In genomic region chr13:29850213-29850898, GRCh38 we compare ENCODE assay signal across 8 cellular contexts. TPM values are rescaled to one million over a fixed set of nuclear protein-coding genes. Genes with fewer than 3 reads are reported as not detected.
A peak's percentile ranks its signal among the peaks of the same experiment; 100 is the strongest.
DNase-seq lines count a peak whose midpoint lies in the region; ATAC-seq and TF ChIP-seq lines count a peak whose summit lies in the region.

A gene with protein sequence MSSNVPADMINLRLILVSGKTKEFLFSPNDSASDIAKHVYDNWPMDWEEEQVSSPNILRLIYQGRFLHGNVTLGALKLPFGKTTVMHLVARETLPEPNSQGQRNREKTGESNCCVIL (minus strand): TSS chr13:29850617. CDS start chr13:29849538, 1,079 bp downstream.

- peak; percentile 96 for DNase-seq in NCI-H526 treated with DMSO at 0.1 percent for 48 hours (lab: John Stamatoyannopoulos, UW)
- peak; percentile 97 for DNase-seq in activated CD4-positive, alpha-beta T cell treated with anti-CD3 and anti-CD28 coated beads, Interleukin-2, amount 10 ng/mL, durations not matched to agents 24 days and 14 days
- peak; percentile 99 for DNase-seq in colonic mucosa
- peak; percentile 79 to 92 (median 89) for DNase-seq in stimulated activated CD4-positive, alpha-beta T cell treated with anti-CD3 and anti-CD28 coated beads, Interleukin-1b, Interleukin-23, amount 100 ng/mL, for 24 hours (ENCODE audit: low read depth in 4 of 4, low spot score in 1 of 4)

- H3K36me3 Mint-ChIP-seq in activated CD4-positive, alpha-beta T cell treated with anti-CD3 and anti-CD28 coated beads, Interleukin-2, amount 10 ng/mL, durations not matched to agents 24 days and 14 days (ENCODE audit: low read depth), result peaks cover 8% of the 10 kb centered on the region

- peak within 1 kb of the TSS; percentile 83 to 98 (median 92) for H3K4me3 ChIP-seq in BLaER1 treated with 17β-estradiol and CSF1 and Interleukin-3, amounts not matched to agents 10 nM and 100 nM
- H3K4me3 ChIP-seq in colonic mucosa, result peak within 1 kb of the TSS; percentile 84

- peaks cover 5% of the 10 kb centered on the region for H3K9me3 Mint-ChIP-seq in activated CD4-positive, alpha-beta T cell treated with anti-CD3 and anti-CD28 coated beads, Interleukin-2, amount 10 ng/mL, durations not matched to agents 24 days and 14 days

- peak within 1 kb of the TSS; percentile 97 for H3K4me3 Mint-ChIP-seq in activated CD4-positive, alpha-beta T cell treated with anti-CD3 and anti-CD28 coated beads, Interleukin-2, amount 10 ng/mL, durations not matched to agents 24 days and 14 days

- no peaks in the 10 kb centered on the region for H3K27me3 Mint-ChIP-seq in activated CD4-positive, alpha-beta T cell treated with anti-CD3 and anti-CD28 coated beads, Interleukin-2, amount 10 ng/mL, durations not matched to agents 24 days and 14 days

- no peaks in the 10 kb centered on the region for H3K9me3 ChIP-seq in BLaER1 treated with 17β-estradiol and CSF1 and Interleukin-3, amounts not matched to agents 10 nM and 100 nM (replicated peaks in 1 of 11)
- H3K9me3 ChIP-seq in colonic mucosa, result no peaks in the 10 kb centered on the region

- no peaks in the 10 kb centered on the region for H3K27me3 ChIP-seq in BLaER1 treated with 17β-estradiol and CSF1 and Interleukin-3, amounts not matched to agents 10 nM and 100 nM
- H3K27me3 ChIP-seq in colonic mucosa, result no peaks in the 10 kb centered on the region
- H3K27me3 ChIP-seq in layer of hippocampus (ENCODE audit: control insufficient read depth, insufficient read depth, low read length), result no peaks in the 10 kb centered on the region

- no peaks in the 10 kb centered on the region for H3K36me3 ChIP-seq in BLaER1 treated with 17β-estradiol and CSF1 and Interleukin-3, amounts not matched to agents 10 nM and 100 nM
- H3K36me3 ChIP-seq in colonic mucosa, result no peaks in the 10 kb centered on the region

- H3K27ac Mint-ChIP-seq in activated CD4-positive, alpha-beta T cell treated with anti-CD3 and anti-CD28 coated beads, Interleukin-2, amount 10 ng/mL, durations not matched to agents 24 days and 14 days, result peak within 1 kb of the TSS; percentile 100

- ATAC-seq in GM19328 (IDR thresholded peaks at IDR 0.05; ENCODE audit: unreplicated experiment) (peak; percentile 85), HG03469 (IDR thresholded peaks at IDR 0.05; ENCODE audit: unreplicated experiment) (peak; percentile 43)

- H3K4me2 ChIP-seq in BLaER1 treated with 17β-estradiol and CSF1 and Interleukin-3, amounts not matched to agents 10 nM and 100 nM, result peak within 1 kb of the TSS; percentile 77 to 98 (median 88)

- H4K20me1 ChIP-seq in BLaER1 treated with 17β-estradiol and CSF1 and Interleukin-3, amounts not matched to agents 10 nM and 100 nM, result peaks cover 4 to 30% (median 18%) of the 10 kb centered on the region in 11 experiments; a peak in 14 of 22 replicates

- no peak for TF ChIP-seq CTCF in colonic mucosa (IDR thresholded peaks at IDR 0.05)

- H3K4me1 ChIP-seq in BLaER1 treated with 17β-estradiol and CSF1 and Interleukin-3, amounts not matched to agents 10 nM and 100 nM, result peaks cover 11 to 27% (median 21%) of the 10 kb centered on the region in 10 experiments
- H3K4me1 ChIP-seq in colonic mucosa, result peaks cover 5% of the 10 kb centered on the region

- peaks cover 43% of the 10 kb centered on the region for H3K4me1 Mint-ChIP-seq in activated CD4-positive, alpha-beta T cell treated with anti-CD3 and anti-CD28 coated beads, Interleukin-2, amount 10 ng/mL, durations not matched to agents 24 days and 14 days

- intact Hi-C loops in activated CD4-positive, alpha-beta T cell treated with anti-CD3 and anti-CD28 coated beads, Interleukin-2, amount 10 ng/mL, durations not matched to agents 24 days and 14 days (cut with micrococcal nuclease), result loop anchor here (1.0 to 2.0 kb wide), 4 partner anchors 256 to 616 kb away; partner anchors contain the start of genes KATNAL1 and SLC7A1
- intact Hi-C loops in colonic mucosa (cut with DNase I), result no loop called here

- peak within 1 kb of the TSS; percentile 84 to 98 (median 90) for H3K27ac ChIP-seq in BLaER1 treated with 17β-estradiol and CSF1 and Interleukin-3, amounts not matched to agents 10 nM and 100 nM
- H3K27ac ChIP-seq in colonic mucosa (peak within 1 kb of the TSS; percentile 99), layer of hippocampus (ENCODE audit: low read depth, low read length) (peak within 1 kb of the TSS; percentile 95)

- peak within 1 kb of the TSS; percentile 90 to 98 (median 93) for H3K9ac ChIP-seq in BLaER1 treated with 17β-estradiol and CSF1 and Interleukin-3, amounts not matched to agents 10 nM and 100 nM
- peak within 1 kb of the TSS; percentile 97 to 98 for H3K9ac ChIP-seq in colonic mucosa (ENCODE audit: low read depth in 2 of 2, low read length in 2 of 2)

RNA-seq across cellular contexts. Expression of the gene that starts here (rescaled TPM):
- 9.5 and 10.1 TPM in 2 replicates for total RNA-seq in activated CD4-positive, alpha-beta T cell treated with anti-CD3 and anti-CD28 coated beads, Interleukin-2, amount 10 ng/mL, durations not matched to agents 24 days and 14 days
- total RNA-seq in colonic mucosa, result 10 to 100 TPM; 30.0 to 50.3 TPM

Comparison
In these comparisons a context has a peak if more than half of its experiments do, and no peak if none do; other contexts are left out.
1. Peak in every context shown above with its lines: DNase-seq, ATAC-seq, H3K4me3 ChIP-seq and H3K27ac ChIP-seq.